10 cellular contexts compared by ENCODE assay signal in the genomic region with DNA sequence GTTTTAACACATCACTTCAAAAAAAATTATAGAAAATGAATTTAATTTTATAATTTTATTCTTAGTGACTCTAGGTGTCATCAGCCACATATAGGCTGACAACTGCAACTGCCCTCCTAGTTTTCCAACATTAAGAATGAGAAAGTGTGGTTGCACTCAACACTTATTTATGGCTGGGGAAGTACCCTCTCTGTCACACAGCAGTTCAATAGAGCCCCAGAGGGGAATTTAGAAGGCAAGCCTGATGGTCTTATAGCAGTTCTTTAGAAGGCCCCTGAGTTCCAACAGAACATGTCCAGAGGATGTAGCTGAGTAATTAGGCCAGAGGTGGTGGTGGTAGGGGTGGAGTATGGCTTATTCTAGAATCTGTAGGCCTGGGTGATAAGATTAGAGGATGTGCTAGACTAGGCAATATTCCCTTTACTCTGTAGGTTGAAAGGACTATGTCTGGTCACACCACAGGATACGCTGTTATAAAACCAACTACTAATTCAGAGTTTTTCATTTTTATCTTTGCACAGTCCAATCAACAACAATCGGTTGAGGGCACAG.
A peak's percentile ranks its signal among the peaks of the same experiment; 100 is the strongest.
DNase-seq lines count a peak whose midpoint lies in the region; ATAC-seq and TF ChIP-seq lines count a peak whose summit lies in the region.
"Had no signal": no experiment of that assay in that cellular context is flagged by ENCODE, and none has a peak within 500 bp of the region (broad histone marks: within the 10 kb centered on the region; RNA-seq: fewer than 3 reads in every experiment).

No MANE protein-coding gene starts in this region.

- H3K27ac Mint-ChIP-seq in activated naive CD8-positive, alpha-beta T cell treated with anti-CD3 and anti-CD28 coated beads for 36 hours: peak overlapping the region; percentile 55

- no peak overlapping the region for H3K4me3 ChIP-seq in vagina
- H3K4me3 ChIP-seq: left lung had no signal

- peaks cover 21% of the 10 kb centered on the region for H3K4me1 ChIP-seq in vagina

- no peaks in the 10 kb centered on the region for H3K36me3 ChIP-seq in vagina
- H3K36me3 ChIP-seq: left lung had no signal

- intact Hi-C loops in vagina (cut with DNase I): no loop called here
- intact Hi-C loops in head of caudate nucleus (cut with DNase I): no loop called here

- DNase-seq in activated naive CD8-positive, alpha-beta T cell treated with anti-CD3 and anti-CD28 coated beads for 36 hours: no peak
- no peak for DNase-seq in NCI-H1436 (lab: John Stamatoyannopoulos, UW)
- no peak for DNase-seq in HPDE6-E6E7 (ENCODE audit: extremely low spot score)
- DNase-seq in vagina (ENCODE audit: extremely low spot score in 2 of 2): no peak
- no peak for DNase-seq in head of caudate nucleus
- DNase-seq: aorta, left lung had no signal

- H3K36me3 Mint-ChIP-seq in activated naive CD8-positive, alpha-beta T cell treated with anti-CD3 and anti-CD28 coated beads for 36 hours: no peaks in the 10 kb centered on the region

- ATAC-seq in GM18861 (IDR thresholded peaks at IDR 0.05; ENCODE audit: unreplicated experiment): peak; percentile 97
- peak; percentile 94 for ATAC-seq in GM21367 (IDR thresholded peaks at IDR 0.05; ENCODE audit: unreplicated experiment)
- ATAC-seq in HG03095 (IDR thresholded peaks at IDR 0.05; ENCODE audit: unreplicated experiment): peak; percentile 97
- ATAC-seq: left lung had no signal

- TF ChIP-seq CTCF in vagina (IDR thresholded peaks at IDR 0.05): no peak

- H3K4me1 Mint-ChIP-seq in activated naive CD8-positive, alpha-beta T cell treated with anti-CD3 and anti-CD28 coated beads for 36 hours: peaks cover 8% of the 10 kb centered on the region

- H3K27me3 ChIP-seq in vagina: no peaks in the 10 kb centered on the region
- H3K27me3 ChIP-seq: left lung had no signal

- peaks cover under 1% of the 10 kb centered on the region for H3K27me3 Mint-ChIP-seq in activated naive CD8-positive, alpha-beta T cell treated with anti-CD3 and anti-CD28 coated beads for 36 hours

- no peaks in the 10 kb centered on the region for H3K9me3 Mint-ChIP-seq in activated naive CD8-positive, alpha-beta T cell treated with anti-CD3 and anti-CD28 coated beads for 36 hours

- H3K9me3 ChIP-seq in vagina: no peaks in the 10 kb centered on the region
- H3K9me3 ChIP-seq: left lung had no signal

- H3K4me3 Mint-ChIP-seq in activated naive CD8-positive, alpha-beta T cell treated with anti-CD3 and anti-CD28 coated beads for 36 hours: no peak overlapping the region

- no peak for TF ChIP-seq POLR2A in vagina (IDR thresholded peaks at IDR 0.05)

- H3K27ac ChIP-seq in vagina: no peak overlapping the region
- H3K27ac ChIP-seq: left lung had no signal
